ENCODE assay signal across 16 cellular contexts in genomic region chr5:173517648-173518047, GRCh38.
"Had no signal": no experiment of that assay in that cellular context is flagged by ENCODE, and none has a peak within 500 bp of the region (broad histone marks: within the 10 kb centered on the region; RNA-seq: fewer than 3 reads in every experiment).

No MANE protein-coding gene starts in this region.

- DNase-seq: effector memory CD8-positive, alpha-beta T cell; foreskin keratinocyte; heart left ventricle; hypothalamus; left colon; left ventricle myocardium superior; mesenchymal stem cell; naive thymus-derived CD4-positive, alpha-beta T cell; nephron progenitor cell; posterior cingulate gyrus; right cardiac atrium; small intestine; stimulated activated CD4-positive, alpha-beta T cell treated with anti-CD3 and anti-CD28 coated beads, Interleukin-2, amount 100 ng/mL, for 48 hours; stimulated activated naive CD4-positive, alpha-beta T cell treated with Interleukin-2 at 50 U/mL for 16 hours had no signal

- H3K4me3 ChIP-seq: heart left ventricle, lung had no signal

- FAIRE-seq: small intestine had no signal

- H3K27ac ChIP-seq: foreskin keratinocyte, heart left ventricle, neutrophil had no signal

- H3K9me3 ChIP-seq: neutrophil had no signal

- H3K4me1 ChIP-seq: foreskin keratinocyte had no signal

- H3K36me3 ChIP-seq: heart left ventricle, neutrophil had no signal

- ATAC-seq: effector memory CD8-positive, alpha-beta T cell; foreskin keratinocyte; heart left ventricle; left colon; left ventricle myocardium superior; naive thymus-derived CD4-positive, alpha-beta T cell; right cardiac atrium had no signal
